Comparison of ENCODE assay signal across 8 cellular contexts in the genomic region with DNA sequence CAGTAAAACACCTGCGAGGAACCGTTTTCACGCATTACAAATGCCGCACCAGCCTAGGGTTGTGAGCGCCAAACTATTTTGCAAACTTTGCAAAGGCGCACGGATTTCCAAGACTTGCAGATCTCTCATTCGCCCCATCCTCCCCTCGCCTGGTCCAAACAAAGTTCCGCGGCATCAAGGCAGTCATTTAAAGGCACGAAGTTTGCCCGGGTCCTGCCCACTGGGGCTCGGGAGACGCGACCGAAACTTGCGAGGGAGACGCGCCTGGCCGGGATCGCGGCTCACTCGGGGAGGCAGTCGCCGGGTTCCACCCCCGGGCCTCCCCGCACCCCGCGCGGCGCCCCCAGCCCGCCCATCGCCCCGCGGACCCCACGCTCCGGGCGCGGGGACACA. TPM values are rescaled to one million over a fixed set of nuclear protein-coding genes. Genes with fewer than 3 reads are reported as not detected.
DNase-seq lines count a peak whose midpoint lies in the region; ATAC-seq and TF ChIP-seq lines count a peak whose summit lies in the region.

No MANE protein-coding gene starts in this region.

- peak overlapping the region; percentile 82 for H3K27ac ChIP-seq in 22Rv1
- peak overlapping the region; percentile 74 for H3K27ac ChIP-seq in subcutaneous abdominal adipose tissue (ENCODE audit: low read depth, low read length)

- peak; percentile 1 for ATAC-seq in GM18520 (IDR thresholded peaks at IDR 0.05; ENCODE audit: unreplicated experiment)
- peak; percentile 10 for ATAC-seq in HG03439 (IDR thresholded peaks at IDR 0.05; ENCODE audit: unreplicated experiment)
- ATAC-seq in activated B cell treated with CpG ODN at 0.5 μM for 24 hours (ENCODE audit: low read depth), result peak; percentile 20
- peak; percentile 14 for ATAC-seq in memory B cell (ENCODE audit: low read depth)

- peaks cover 15% of the 10 kb centered on the region for H3K36me3 Mint-ChIP-seq in activated B cell treated with CpG ODN at 0.5 μM for 24 hours (ENCODE audit: low read depth)
- peaks cover 3% of the 10 kb centered on the region for H3K36me3 Mint-ChIP-seq in memory B cell

- intact Hi-C loops in activated B cell treated with CpG ODN at 0.5 μM for 24 hours (cut with micrococcal nuclease), result loop anchor here (1.0 to 2.0 kb wide), 6 partner anchors 21 to 114 kb away; no protein-coding TSS in a partner anchor

- no peaks in the 10 kb centered on the region for H3K27me3 Mint-ChIP-seq in activated B cell treated with CpG ODN at 0.5 μM for 24 hours
- no peaks in the 10 kb centered on the region for H3K27me3 Mint-ChIP-seq in memory B cell

- H3K9me3 ChIP-seq in subcutaneous abdominal adipose tissue (ENCODE audit: control insufficient read depth in 5 of 5, low read length in 5 of 5), result no peaks in the 10 kb centered on the region

- H3K9me3 Mint-ChIP-seq in activated B cell treated with CpG ODN at 0.5 μM for 24 hours, result no peaks in the 10 kb centered on the region
- no peaks in the 10 kb centered on the region for H3K9me3 Mint-ChIP-seq in memory B cell

- TF ChIP-seq CTCF in 22Rv1 (IDR thresholded peaks at IDR 0.05), result no peak
- no peak for TF ChIP-seq CTCF in activated B cell treated with CpG ODN at 0.5 μM for 24 hours (IDR thresholded peaks at IDR 0.05)

- H3K4me1 Mint-ChIP-seq in activated B cell treated with CpG ODN at 0.5 μM for 24 hours, result peaks cover 56% of the 10 kb centered on the region
- peaks cover 38% of the 10 kb centered on the region for H3K4me1 Mint-ChIP-seq in memory B cell

- H3K27ac Mint-ChIP-seq in activated B cell treated with CpG ODN at 0.5 μM for 24 hours, result peak overlapping the region; percentile 96
- H3K27ac Mint-ChIP-seq in memory B cell, result peak overlapping the region; percentile 89

- H3K36me3 ChIP-seq in subcutaneous abdominal adipose tissue (ENCODE audit: control insufficient read depth in 5 of 5, insufficient read depth in 5 of 5, low read length in 5 of 5), result no peaks in the 10 kb centered on the region

- DNase-seq in activated B cell treated with CpG ODN at 0.5 μM for 24 hours (peak; percentile 61), memory B cell (ENCODE audit: low spot score in 2 of 2) (peak in 1 of 2 donors; percentile 47), NCI-H2171 treated with DMSO at 0.1 percent for 48 hours (lab: John Stamatoyannopoulos, UW) (no peak)
- DNase-seq in effector CD8-positive, alpha-beta T cell (lab: John Stamatoyannopoulos, UW), result peak; percentile 12

- POLR2A ChIA-PET in activated B cell treated with CpG ODN at 0.5 μM for 24 hours (lab: Charles Lee), result interaction anchor here (0.7 to 5.6 kb wide), 11 partner anchors 21 to 104 kb away, joined by 3 to 85 read pairs (median 8); no protein-coding TSS in a partner anchor

- peak overlapping the region; percentile 85 to 97 (median 88) for H3K4me3 ChIP-seq in subcutaneous abdominal adipose tissue (ENCODE audit: low read depth in 1 of 5, low read length in 5 of 5)

- peak overlapping the region; percentile 62 to 83 (median 78) for H3K9ac ChIP-seq in subcutaneous abdominal adipose tissue (ENCODE audit: low read length in 5 of 5)

- CTCF ChIA-PET in activated B cell treated with CpG ODN at 0.5 μM for 24 hours (lab: Charles Lee), result interaction anchor here (1.6 kb wide), 1 partner anchor 74 kb away, joined by 5 read pairs; no protein-coding TSS in a partner anchor

- H3K4me3 Mint-ChIP-seq in activated B cell treated with CpG ODN at 0.5 μM for 24 hours, result peak overlapping the region; percentile 95
- peak overlapping the region; percentile 93 for H3K4me3 Mint-ChIP-seq in memory B cell

- H3K27me3 ChIP-seq in subcutaneous abdominal adipose tissue (ENCODE audit: control insufficient read depth in 5 of 5, insufficient read depth in 4 of 5, low read length in 5 of 5), result no peaks in the 10 kb centered on the region

- H3K4me1 ChIP-seq in subcutaneous abdominal adipose tissue (ENCODE audit: control insufficient read depth in 5 of 5, insufficient read depth in 5 of 5, low read length in 5 of 5), result peaks cover 0 to 25% (median 20%) of the 10 kb centered on the region in 5 donors

RNA-seq across cellular contexts. Expression of gene USP6NL, which starts 0.6 kb away (rescaled TPM):
- 59.9 and 64.5 TPM in 2 replicates for total RNA-seq in activated B cell treated with CpG ODN at 0.5 μM for 24 hours
